In genomic region chr10:68171539-68172080, GRCh38 we compare ENCODE assay signal across 26 cellular contexts.
DNase-seq lines count a peak whose midpoint lies in the region; ATAC-seq, FAIRE-seq and TF ChIP-seq lines count a peak whose summit lies in the region.
"Had no signal": no experiment of that assay in that cellular context is flagged by ENCODE, and none has a peak within 500 bp of the region (broad histone marks: within the 10 kb centered on the region; RNA-seq: fewer than 3 reads in every experiment).

No MANE protein-coding gene starts in this region.

- TF ChIP-seq POLR2A in GM12891 (IDR thresholded peaks at IDR 0.05; ENCODE audit: low read depth, low read length), result no peak

- no peak overlapping the region for H2BK120ac ChIP-seq in mesenchymal stem cell (ENCODE audit: low read depth, low read length)

- no peak overlapping the region for H2BK15ac ChIP-seq in mesenchymal stem cell (ENCODE audit: low read depth, poor library complexity, severe bottlenecking)

- H3K27ac Mint-ChIP-seq in glutamatergic neuron (ENCODE audit: unreplicated experiment), result no peak overlapping the region
- H3K27ac Mint-ChIP-seq: activated B cell treated with CpG ODN at 0.5 μM for 24 hours; effector memory CD8-positive, alpha-beta T cell; memory B cell had no signal

- H3K9me3 Mint-ChIP-seq in glutamatergic neuron (ENCODE audit: unreplicated experiment), result no peaks in the 10 kb centered on the region
- H3K9me3 Mint-ChIP-seq: activated B cell treated with CpG ODN at 0.5 μM for 24 hours; effector memory CD8-positive, alpha-beta T cell; memory B cell had no signal

- no CpG with 5 or more reads among the region's 1 CpG for WGBS in mesenchymal stem cell

- no peak overlapping the region for H3K23ac ChIP-seq in mesenchymal stem cell (ENCODE audit: low read length in 2 of 2)

- ATAC-seq in GM21447 (IDR thresholded peaks at IDR 0.05; ENCODE audit: unreplicated experiment), result peak; percentile 56
- ATAC-seq in HG03175 (IDR thresholded peaks at IDR 0.05; ENCODE audit: unreplicated experiment), result peak; percentile 64
- no peak for ATAC-seq in upper lobe of right lung
- ATAC-seq: effector memory CD8-positive, alpha-beta T cell; stimulated activated naive CD8-positive, alpha-beta T cell treated with anti-CD3 and anti-CD28 coated beads, Interleukin-15, Interleukin-2, amounts not matched to agents 100 U/mL and 50 U/mL, for 24 hours had no signal

- H3K4me3 ChIP-seq in mesenchymal stem cell (ENCODE audit: insufficient read depth in 1 of 2, low read depth in 1 of 2, low read length in 2 of 2) (no peak overlapping the region), upper lobe of right lung (no peak overlapping the region)
- H3K4me3 ChIP-seq: adrenal gland, right atrium auricular region, tibial nerve had no signal

- intact Hi-C loops in upper lobe of right lung (cut with DNase I), result no loop called here

- no peaks in the 10 kb centered on the region for H3K27me3 Mint-ChIP-seq in glutamatergic neuron (ENCODE audit: unreplicated experiment)
- H3K27me3 Mint-ChIP-seq: activated B cell treated with CpG ODN at 0.5 μM for 24 hours had no signal

- H3K36me3 ChIP-seq in mesenchymal stem cell (ENCODE audit: control insufficient read depth in 1 of 2, insufficient read depth in 2 of 2, low read depth in 1 of 2, low read length in 2 of 2) (no peaks in the 10 kb centered on the region), upper lobe of right lung (no peaks in the 10 kb centered on the region)
- H3K36me3 ChIP-seq: adrenal gland, brain microvascular endothelial cell, neutrophil, tibial nerve had no signal

- H3K14ac ChIP-seq in mesenchymal stem cell (ENCODE audit: low read length in 2 of 2), result no peak overlapping the region

- H3K27me3 ChIP-seq in mesenchymal stem cell (ENCODE audit: control insufficient read depth in 1 of 2, insufficient read depth in 1 of 2, low read length in 2 of 2), result no peaks in the 10 kb centered on the region
- H3K27me3 ChIP-seq in upper lobe of right lung, result no peaks in the 10 kb centered on the region
- H3K27me3 ChIP-seq: adrenal gland, brain microvascular endothelial cell, neutrophil, right atrium auricular region, tibial nerve had no signal

- no peak overlapping the region for H2BK5ac ChIP-seq in mesenchymal stem cell (ENCODE audit: low read depth, low read length, poor library complexity, severe bottlenecking)

- H2AFZ ChIP-seq in mesenchymal stem cell (ENCODE audit: low read depth, low read length), result no peak overlapping the region

- H4K91ac ChIP-seq in mesenchymal stem cell (ENCODE audit: low read length), result no peak overlapping the region

- H3K9ac ChIP-seq in mesenchymal stem cell (ENCODE audit: low read length), result no peak overlapping the region

- no peak overlapping the region for H2BK12ac ChIP-seq in mesenchymal stem cell (ENCODE audit: low read length in 2 of 2)

- H3K4me1 ChIP-seq in mesenchymal stem cell (ENCODE audit: control insufficient read depth, insufficient read depth, low read depth, low read length), result peaks cover 4% of the 10 kb centered on the region
- no peaks in the 10 kb centered on the region for H3K4me1 ChIP-seq in upper lobe of right lung
- H3K4me1 ChIP-seq: adrenal gland, right atrium auricular region, tibial nerve had no signal

- no peaks in the 10 kb centered on the region for H3K36me3 Mint-ChIP-seq in glutamatergic neuron (ENCODE audit: unreplicated experiment)
- H3K36me3 Mint-ChIP-seq: memory B cell had no signal

- no peaks in the 10 kb centered on the region for H3K4me1 Mint-ChIP-seq in glutamatergic neuron (ENCODE audit: low read depth, unreplicated experiment)

- peak overlapping the region; percentile 14 for H3K4me2 ChIP-seq in mesenchymal stem cell (ENCODE audit: low read length, poor library complexity, severe bottlenecking)

- DNase-seq in GM12891 (ENCODE audit: insufficient read length, low spot score) (no peak), mesenchymal stem cell (no peak), NCI-H187 treated with DMSO at 0.1 percent for 48 hours (lab: John Stamatoyannopoulos, UW) (no peak), glutamatergic neuron (no peak), DMS79 (lab: John Stamatoyannopoulos, UW) (no peak), upper lobe of right lung (no peak)
- DNase-seq: activated B cell treated with CpG ODN at 0.5 μM for 24 hours; activated CD4-positive, alpha-beta T cell treated with anti-CD3 and anti-CD28 coated beads, Interleukin-2, amount 50 U/mL, for 48 hours; activated gamma-delta T cell; adrenal gland; brain microvascular endothelial cell; Calu3; effector memory CD8-positive, alpha-beta T cell; NCI-H1930; NCI-H345; NCI-H82; stimulated activated CD4-positive, alpha-beta T cell treated with anti-CD3 and anti-CD28 coated beads, Interleukin-12 subunit alpha, Interleukin-12 subunit beta, amount 100 ng/mL, for 4 hours; stimulated activated CD4-positive, alpha-beta T cell treated with anti-CD3 and anti-CD28 coated beads, Interleukin-4, amount 100 ng/mL, for 4 hours; stimulated activated naive CD8-positive, alpha-beta T cell treated with anti-CD3 and anti-CD28 coated beads, Interleukin-15, Interleukin-2, amounts not matched to agents 100 U/mL and 50 U/mL, for 24 hours; T1000 had no signal

- no peak overlapping the region for H3K18ac ChIP-seq in mesenchymal stem cell (ENCODE audit: low read depth in 1 of 2, low read length in 2 of 2)

- FAIRE-seq in GM12891 (lab: Jason Lieb, UNC), result peak; percentile 64

- H3K4ac ChIP-seq in mesenchymal stem cell (ENCODE audit: low read depth in 1 of 2, low read length in 2 of 2), result no peak overlapping the region

- no peak overlapping the region for H4K8ac ChIP-seq in mesenchymal stem cell (ENCODE audit: low read length)

- H3K9me3 ChIP-seq in mesenchymal stem cell (ENCODE audit: control insufficient read depth, low read length), result no peaks in the 10 kb centered on the region
- H3K9me3 ChIP-seq in upper lobe of right lung, result no peaks in the 10 kb centered on the region
- H3K9me3 ChIP-seq: adrenal gland, neutrophil, right atrium auricular region, tibial nerve had no signal

- H3K79me1 ChIP-seq in mesenchymal stem cell (replicated peaks; ENCODE audit: low read length, poor library complexity, severe bottlenecking), result no peaks in the 10 kb centered on the region

- no peak overlapping the region for H3K4me3 Mint-ChIP-seq in glutamatergic neuron (ENCODE audit: unreplicated experiment)
- H3K4me3 Mint-ChIP-seq: activated B cell treated with CpG ODN at 0.5 μM for 24 hours; effector memory CD8-positive, alpha-beta T cell; memory B cell had no signal

- TF ChIP-seq CTCF in glutamatergic neuron (IDR thresholded peaks at IDR 0.05; ENCODE audit: partially characterized antibody, unreplicated experiment), result no peak
- TF ChIP-seq CTCF in upper lobe of right lung (IDR thresholded peaks at IDR 0.05), result no peak

- H3K27ac ChIP-seq in mesenchymal stem cell (ENCODE audit: low read length, poor library complexity, severe bottlenecking), result peak overlapping the region; percentile 48
- H3K27ac ChIP-seq in upper lobe of right lung, result no peak overlapping the region
- H3K27ac ChIP-seq: adrenal gland, brain microvascular endothelial cell, neutrophil, right atrium auricular region, tibial nerve had no signal

- no peak overlapping the region for H2AK5ac ChIP-seq in mesenchymal stem cell (ENCODE audit: low read length, severe bottlenecking)

TF ChIP-seq in GM12891, 5 proteins besides CTCF, POLR2A, EP300 and RAD21:
- TF ChIP-seq PAX5 (IDR thresholded peaks at IDR 0.05; ENCODE audit: insufficient read depth, low read length, severe bottlenecking) (no peak), TAF1 (IDR thresholded peaks at IDR 0.05; ENCODE audit: low read depth, low read length) (no peak), POU2F2 (IDR thresholded peaks at IDR 0.05; ENCODE audit: low read depth, low read length) (no peak), SPI1 (IDR thresholded peaks at IDR 0.05; ENCODE audit: low read depth, low read length) (no peak), POLR2AphosphoS5 (IDR thresholded peaks at IDR 0.05; ENCODE audit: low read depth, low read length) (no peak)
